Comparison of ENCODE assay signal across 15 cellular contexts in the genomic region with DNA sequence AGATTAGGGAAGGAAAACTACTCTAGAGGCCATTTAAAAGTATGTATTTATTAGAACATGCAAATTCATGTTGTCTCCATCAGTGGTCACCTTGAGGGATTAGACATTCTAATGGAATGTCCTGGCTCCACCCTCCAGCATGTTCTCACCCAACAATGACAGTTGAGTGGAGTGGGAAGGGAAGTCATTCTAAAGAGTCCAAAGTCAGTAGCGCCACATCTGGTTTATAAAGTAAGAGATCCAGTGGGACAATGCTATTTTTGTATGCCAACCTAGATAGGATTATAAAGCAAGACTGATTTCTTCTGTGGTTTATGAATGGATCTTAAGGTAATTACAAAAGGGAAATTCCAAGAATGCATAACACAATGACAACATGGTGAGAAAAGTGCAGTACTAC. TPM values are rescaled to one million over a fixed set of nuclear protein-coding genes. Genes with fewer than 3 reads are reported as not detected.
DNase-seq lines count a peak whose midpoint lies in the region; ATAC-seq and TF ChIP-seq lines count a peak whose summit lies in the region.
"Had no signal": no experiment of that assay in that cellular context is flagged by ENCODE, and none has a peak within 500 bp of the region (broad histone marks: within the 10 kb centered on the region; RNA-seq: fewer than 3 reads in every experiment).

No MANE protein-coding gene starts in this region.

- no peak for ATAC-seq in activated CD8-positive, alpha-beta T cell treated with anti-CD3 and anti-CD28 coated beads for 36 hours
- no peak for ATAC-seq in activated CD8-positive, alpha-beta T cell treated with anti-CD3 and anti-CD28 coated beads, Interleukin-2, amount 10 ng/mL, durations not matched to agents 7 days and 5 days

- H3K27ac Mint-ChIP-seq in activated CD8-positive, alpha-beta T cell treated with anti-CD3 and anti-CD28 coated beads for 36 hours: peak overlapping the region; percentile 42
- H3K27ac Mint-ChIP-seq in activated CD8-positive, alpha-beta T cell treated with anti-CD3 and anti-CD28 coated beads, Interleukin-2, amount 10 ng/mL, durations not matched to agents 7 days and 5 days: no peak overlapping the region
- H3K27ac Mint-ChIP-seq: activated naive CD8-positive, alpha-beta T cell treated with anti-CD3 and anti-CD28 coated beads, Interleukin-2, amount 10 ng/mL, durations not matched to agents 7 days and 5 days had no signal

- peaks cover 21% of the 10 kb centered on the region for H3K36me3 Mint-ChIP-seq in activated CD8-positive, alpha-beta T cell treated with anti-CD3 and anti-CD28 coated beads for 36 hours (ENCODE audit: low read depth)
- H3K36me3 Mint-ChIP-seq in activated CD8-positive, alpha-beta T cell treated with anti-CD3 and anti-CD28 coated beads, Interleukin-2, amount 10 ng/mL, durations not matched to agents 7 days and 5 days (ENCODE audit: low read depth): peaks cover 37% of the 10 kb centered on the region

- no peak for TF ChIP-seq CTCF in activated CD8-positive, alpha-beta T cell treated with anti-CD3 and anti-CD28 coated beads for 36 hours (IDR thresholded peaks at IDR 0.05)
- peak; percentile 6 for TF ChIP-seq CTCF in epithelial cell of esophagus (IDR thresholded peaks at IDR 0.05; ENCODE audit: insufficient read depth, low read depth, low read length, missing control alignments)

- CTCF ChIA-PET in activated CD8-positive, alpha-beta T cell treated with anti-CD3 and anti-CD28 coated beads for 36 hours (lab: Charles Lee): no interaction called here
- CTCF ChIA-PET in activated CD8-positive, alpha-beta T cell treated with anti-CD3 and anti-CD28 coated beads, Interleukin-2, amount 10 ng/mL, durations not matched to agents 7 days and 5 days (lab: Charles Lee): no interaction called here

- intact Hi-C loops in activated CD8-positive, alpha-beta T cell treated with anti-CD3 and anti-CD28 coated beads for 36 hours (cut with micrococcal nuclease): no loop called here

- H3K27me3 Mint-ChIP-seq in activated CD8-positive, alpha-beta T cell treated with anti-CD3 and anti-CD28 coated beads for 36 hours: no peaks in the 10 kb centered on the region
- H3K27me3 Mint-ChIP-seq in activated CD8-positive, alpha-beta T cell treated with anti-CD3 and anti-CD28 coated beads, Interleukin-2, amount 10 ng/mL, durations not matched to agents 7 days and 5 days (ENCODE audit: low read depth): no peaks in the 10 kb centered on the region
- H3K27me3 Mint-ChIP-seq: activated naive CD8-positive, alpha-beta T cell treated with anti-CD3 and anti-CD28 coated beads, Interleukin-2, amount 10 ng/mL, durations not matched to agents 7 days and 5 days; memory B cell had no signal

- no peak overlapping the region for H3K4me3 Mint-ChIP-seq in activated CD8-positive, alpha-beta T cell treated with anti-CD3 and anti-CD28 coated beads for 36 hours
- no peak overlapping the region for H3K4me3 Mint-ChIP-seq in activated CD8-positive, alpha-beta T cell treated with anti-CD3 and anti-CD28 coated beads, Interleukin-2, amount 10 ng/mL, durations not matched to agents 7 days and 5 days
- H3K4me3 Mint-ChIP-seq: activated naive CD8-positive, alpha-beta T cell treated with anti-CD3 and anti-CD28 coated beads, Interleukin-2, amount 10 ng/mL, durations not matched to agents 7 days and 5 days; memory B cell had no signal

- POLR2A ChIA-PET in activated CD8-positive, alpha-beta T cell treated with anti-CD3 and anti-CD28 coated beads for 36 hours (lab: Charles Lee): no interaction called here
- POLR2A ChIA-PET in activated CD8-positive, alpha-beta T cell treated with anti-CD3 and anti-CD28 coated beads, Interleukin-2, amount 10 ng/mL, durations not matched to agents 7 days and 5 days (lab: Charles Lee): no interaction called here

- H3K4me3 ChIP-seq in epithelial cell of esophagus (ENCODE audit: low read length): no peak overlapping the region
- H3K4me3 ChIP-seq: coronary artery had no signal

- no peak for TF ChIP-seq POLR2A in erythroblast (IDR thresholded peaks at IDR 0.05; ENCODE audit: low read length)

- DNase-seq in activated CD8-positive, alpha-beta T cell treated with anti-CD3 and anti-CD28 coated beads for 36 hours: no peak
- DNase-seq in activated CD8-positive, alpha-beta T cell treated with anti-CD3 and anti-CD28 coated beads, Interleukin-2, amount 10 ng/mL, durations not matched to agents 7 days and 5 days: no peak
- DNase-seq in RPMI7951 (ENCODE audit: low read depth) (peak; percentile 63), epithelial cell of esophagus (ENCODE audit: low read depth) (peak; percentile 81), renal cortical epithelial cell (ENCODE audit: low read depth) (peak; percentile 69), D341Med (ENCODE audit: low spot score) (no peak), erythroblast (lab: John Stamatoyannopoulos, UW) (no peak), DMS 273 (lab: John Stamatoyannopoulos, UW; ENCODE audit: unreplicated experiment) (no peak)
- DNase-seq: activated CD4-positive, CD25-positive, alpha-beta regulatory T cell; activated naive CD8-positive, alpha-beta T cell treated with anti-CD3 and anti-CD28 coated beads, Interleukin-2, amount 10 ng/mL, durations not matched to agents 7 days and 5 days; NCI-H1105 treated with DMSO at 0.1 percent for 48 hours; stimulated activated naive CD4-positive, alpha-beta T cell; T-helper 1 cell had no signal

- no peaks in the 10 kb centered on the region for H3K9me3 Mint-ChIP-seq in activated CD8-positive, alpha-beta T cell treated with anti-CD3 and anti-CD28 coated beads for 36 hours
- no peaks in the 10 kb centered on the region for H3K9me3 Mint-ChIP-seq in activated CD8-positive, alpha-beta T cell treated with anti-CD3 and anti-CD28 coated beads, Interleukin-2, amount 10 ng/mL, durations not matched to agents 7 days and 5 days (ENCODE audit: insufficient read depth)
- H3K9me3 Mint-ChIP-seq: activated naive CD8-positive, alpha-beta T cell treated with anti-CD3 and anti-CD28 coated beads, Interleukin-2, amount 10 ng/mL, durations not matched to agents 7 days and 5 days; memory B cell had no signal

- peaks cover 5% of the 10 kb centered on the region for H3K4me1 Mint-ChIP-seq in activated CD8-positive, alpha-beta T cell treated with anti-CD3 and anti-CD28 coated beads for 36 hours (ENCODE audit: low read depth)
- H3K4me1 Mint-ChIP-seq in activated CD8-positive, alpha-beta T cell treated with anti-CD3 and anti-CD28 coated beads, Interleukin-2, amount 10 ng/mL, durations not matched to agents 7 days and 5 days (ENCODE audit: low read depth): peaks cover 5% of the 10 kb centered on the region

RNA-seq across cellular contexts. Expression of a gene that starts 33.3 kb away (rescaled TPM):
- total RNA-seq in activated CD8-positive, alpha-beta T cell treated with anti-CD3 and anti-CD28 coated beads for 36 hours: 1 to 10 TPM; 6.8 to 7.6 TPM
- total RNA-seq in activated CD8-positive, alpha-beta T cell treated with anti-CD3 and anti-CD28 coated beads, Interleukin-2, amount 10 ng/mL, durations not matched to agents 7 days and 5 days: 1 to 10 TPM; 3.7 to 4.5 TPM
- total RNA-seq in RPMI7951 (2014; rRNA removed; shearing (Covaris generic)): 3.8 and 4.1 TPM in 2 replicates
- 4.5 and 14.9 TPM in 2 replicates for total RNA-seq in renal cortical epithelial cell

RNA-seq across cellular contexts. Expression of a gene that starts 44.1 kb away (rescaled TPM):
- 10 to 100 TPM; 47.4 to 48.1 TPM for total RNA-seq in activated CD8-positive, alpha-beta T cell treated with anti-CD3 and anti-CD28 coated beads for 36 hours
- 10 to 100 TPM; 41.2 to 43.5 TPM for total RNA-seq in activated CD8-positive, alpha-beta T cell treated with anti-CD3 and anti-CD28 coated beads, Interleukin-2, amount 10 ng/mL, durations not matched to agents 7 days and 5 days
- total RNA-seq in RPMI7951 (2014; rRNA removed; shearing (Covaris generic)): 48.5 and 50.0 TPM in 2 replicates
- total RNA-seq in renal cortical epithelial cell: 33.3 and 44.5 TPM in 2 replicates

Comparison
In these comparisons a context has a peak if more than half of its experiments do, and no peak if none do; other contexts are left out.
1. DNase-seq: peak in RPMI7951 (single experiment), epithelial cell of esophagus (single experiment) and renal cortical epithelial cell (single experiment); none in activated CD8-positive, alpha-beta T cell treated with anti-CD3 and anti-CD28 coated beads for 36 hours (single experiment), activated CD8-positive, alpha-beta T cell treated with anti-CD3 and anti-CD28 coated beads, Interleukin-2, amount 10 ng/mL, durations not matched to agents 7 days and 5 days (single experiment), D341Med (single experiment), erythroblast (0 of 2) and DMS 273 (single experiment).